8 cellular contexts compared by ENCODE assay signal in the genomic region with DNA sequence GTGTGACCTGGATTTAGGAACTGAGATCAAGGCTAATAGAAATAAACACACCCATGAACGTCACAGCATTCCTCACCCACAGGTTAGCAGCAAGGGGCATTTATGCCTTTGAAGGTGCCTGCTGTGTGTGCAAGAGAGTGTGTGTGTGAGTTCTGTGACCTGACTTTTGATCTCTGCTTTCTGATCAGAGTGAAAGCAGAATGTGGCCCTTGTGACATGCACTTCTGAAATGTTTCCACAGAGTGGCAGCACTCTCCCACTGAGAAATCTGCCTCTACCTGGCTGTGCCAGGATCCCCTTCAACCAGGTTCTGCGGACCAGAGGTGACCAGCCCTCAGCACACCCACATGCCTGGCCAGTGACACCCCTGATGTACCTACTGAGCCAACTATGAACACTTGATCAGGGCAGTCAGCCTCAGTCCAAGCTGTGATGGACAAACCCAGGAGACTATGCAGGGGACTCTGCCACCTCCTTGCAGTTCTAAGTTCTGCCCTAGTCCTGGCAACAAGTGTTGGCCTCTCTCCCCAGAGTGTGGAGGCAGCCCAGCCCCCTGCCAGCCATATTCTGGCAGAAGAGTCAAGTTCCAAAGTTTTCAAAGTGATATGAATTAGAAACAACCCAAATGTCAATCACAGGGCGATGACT. TPM values are rescaled to one million over a fixed set of nuclear protein-coding genes. Genes with fewer than 3 reads are reported as not detected.
A peak's percentile ranks its signal among the peaks of the same experiment; 100 is the strongest.
DNase-seq lines count a peak whose midpoint lies in the region; ATAC-seq and TF ChIP-seq lines count a peak whose summit lies in the region.

No MANE protein-coding gene starts in this region.

- H3K9me3 ChIP-seq in GM23248 (ENCODE audit: low read depth) (no peaks in the 10 kb centered on the region), cardiac muscle cell (ENCODE audit: low read depth) (no peaks in the 10 kb centered on the region), gastrocnemius medialis (no peaks in the 10 kb centered on the region)

- CTCF ChIA-PET in activated CD4-positive, alpha-beta T cell treated with anti-CD3 and anti-CD28 coated beads, Interleukin-2, amount 10 ng/mL, durations not matched to agents 7 days and 5 days (lab: Charles Lee), result interaction anchor here (1.5 kb wide), 2 partner anchors 9 to 11 kb away, joined by 3 to 6 read pairs; no protein-coding TSS in a partner anchor

- TF ChIP-seq POLR2A in NB4 (IDR thresholded peaks at IDR 0.05; ENCODE audit: extremely low read depth, insufficient read length) (no peak), gastrocnemius medialis (IDR thresholded peaks at IDR 0.05) (no peak)

- intact Hi-C loops in gastrocnemius medialis (cut with DNase I; ENCODE audit: low total_unique reads), result loop anchor here (1.0 to 10.0 kb wide), 2 partner anchors 189 to 331 kb away; no protein-coding TSS in a partner anchor

- H3K79me2 ChIP-seq in GM23248 (ENCODE audit: insufficient read depth), result no peaks in the 10 kb centered on the region

- peak; percentile 46 to 51 for ATAC-seq in gastrocnemius medialis
- no peak for ATAC-seq in activated CD4-positive, CD25-positive, alpha-beta regulatory T cell treated with anti-CD3 and anti-CD28 coated beads, Interleukin-2, amount 50 U/mL, for 24 hours

- H3K4me3 Mint-ChIP-seq in activated CD4-positive, alpha-beta T cell treated with anti-CD3 and anti-CD28 coated beads, Interleukin-2, amount 10 ng/mL, durations not matched to agents 7 days and 5 days, result no peak overlapping the region

- TF ChIP-seq CTCF in NB4 (IDR thresholded peaks at IDR 0.05; ENCODE audit: low read depth, low read length), result no peak
- TF ChIP-seq CTCF in cardiac muscle cell (IDR thresholded peaks at IDR 0.05; ENCODE audit: low read depth, low read length), result peak; percentile 49
- peak; percentile 63 to 80 (median 76) for TF ChIP-seq CTCF in gastrocnemius medialis (IDR thresholded peaks at IDR 0.05 in 4 of 5, conservative IDR thresholded peaks at IDR 0.05 in 1 of 5)

- H3K9me2 ChIP-seq in GM23248 (ENCODE audit: insufficient read depth), result no peaks in the 10 kb centered on the region

- WGBS in GM23248 (ENCODE audit: low coverage in 1 of 2, low lambda C conversion rate in 2 of 2, missing lambda C conversion rate in 2 of 2), 2 experiments, result 23 to 31% methylated on average over 3 of the region's 3 CpGs

- DNase-seq in NCI-H2081 (lab: John Stamatoyannopoulos, UW), result peak; percentile 38 to 43
- DNase-seq in NCI-H2081 treated with DMSO at 0.1 percent for 48 hours (lab: John Stamatoyannopoulos, UW), result no peak
- peak; percentile 36 for DNase-seq in GM23248
- peak; percentile 24 for DNase-seq in NB4 (ENCODE audit: low read depth)
- peak; percentile 58 for DNase-seq in activated CD4-positive, alpha-beta T cell treated with anti-CD3 and anti-CD28 coated beads, Interleukin-2, amount 10 ng/mL, durations not matched to agents 7 days and 5 days
- peak; percentile 21 to 57 for DNase-seq in cardiac muscle cell (ENCODE audit: low read depth in 1 of 2, low spot score in 1 of 2)
- peak in 1 of 2 donors; percentile 28 for DNase-seq in gastrocnemius medialis

- no peaks in the 10 kb centered on the region for H4K20me1 ChIP-seq in GM23248 (ENCODE audit: insufficient read depth)

- no peak overlapping the region for H3K27ac Mint-ChIP-seq in activated CD4-positive, alpha-beta T cell treated with anti-CD3 and anti-CD28 coated beads, Interleukin-2, amount 10 ng/mL, durations not matched to agents 7 days and 5 days

- H3K27me3 ChIP-seq in GM23248 (replicated peaks; ENCODE audit: insufficient read depth) (peaks cover 22% of the 10 kb centered on the region), cardiac muscle cell (no peaks in the 10 kb centered on the region), gastrocnemius medialis (no peaks in the 10 kb centered on the region)

- H3K27me3 Mint-ChIP-seq in activated CD4-positive, alpha-beta T cell treated with anti-CD3 and anti-CD28 coated beads, Interleukin-2, amount 10 ng/mL, durations not matched to agents 7 days and 5 days, result peaks cover 36% of the 10 kb centered on the region

- POLR2A ChIA-PET in activated CD4-positive, alpha-beta T cell treated with anti-CD3 and anti-CD28 coated beads, Interleukin-2, amount 10 ng/mL, durations not matched to agents 7 days and 5 days (lab: Charles Lee), result no interaction called here

- H3K36me3 ChIP-seq in GM23248 (ENCODE audit: low read depth) (no peaks in the 10 kb centered on the region), cardiac muscle cell (peaks cover 40% of the 10 kb centered on the region), gastrocnemius medialis (no peaks in the 10 kb centered on the region)

- no peak overlapping the region for H3K9ac ChIP-seq in GM23248

- H3K27ac ChIP-seq in GM23248 (no peak overlapping the region), cardiac muscle cell (no peak overlapping the region), gastrocnemius medialis (no peak overlapping the region)

- no peaks in the 10 kb centered on the region for H3K36me3 Mint-ChIP-seq in activated CD4-positive, alpha-beta T cell treated with anti-CD3 and anti-CD28 coated beads, Interleukin-2, amount 10 ng/mL, durations not matched to agents 7 days and 5 days (ENCODE audit: low read depth)

- H3K4me3 ChIP-seq in GM23248, result no peak overlapping the region
- H3K4me3 ChIP-seq in NB4 (ENCODE audit: low read depth, low read length), result no peak overlapping the region
- H3K4me3 ChIP-seq in cardiac muscle cell, result no peak overlapping the region
- H3K4me3 ChIP-seq in gastrocnemius medialis, result no peak overlapping the region

- H2AFZ ChIP-seq in GM23248, result no peak overlapping the region

- no peak overlapping the region for H3K4me2 ChIP-seq in GM23248 (ENCODE audit: unreplicated experiment)

- peaks cover 7% of the 10 kb centered on the region for H3K4me1 Mint-ChIP-seq in activated CD4-positive, alpha-beta T cell treated with anti-CD3 and anti-CD28 coated beads, Interleukin-2, amount 10 ng/mL, durations not matched to agents 7 days and 5 days

- H3F3A ChIP-seq in GM23248 (ENCODE audit: insufficient read depth), result no peaks in the 10 kb centered on the region

- no peaks in the 10 kb centered on the region for H3K4me1 ChIP-seq in GM23248 (ENCODE audit: insufficient read depth)
- peaks cover 4% of the 10 kb centered on the region for H3K4me1 ChIP-seq in cardiac muscle cell (ENCODE audit: low read depth)
- peaks cover 0 to 13% of the 10 kb centered on the region in 2 donors for H3K4me1 ChIP-seq in gastrocnemius medialis

- in situ Hi-C loops in GM23248 (cut with MboI), result loop anchor here (5.0 kb wide), 1 partner anchor 188 kb away; no protein-coding TSS in a partner anchor
- in situ Hi-C loops in gastrocnemius medialis (cut with MboI; ENCODE audit: low sequenced_read_pairs in 4 of 4), result loop anchor here in 2 of 4 donors (5.0 kb wide), 2 partner anchors 183 to 188 kb away; no protein-coding TSS in a partner anchor

- no peaks in the 10 kb centered on the region for H3K9me3 Mint-ChIP-seq in activated CD4-positive, alpha-beta T cell treated with anti-CD3 and anti-CD28 coated beads, Interleukin-2, amount 10 ng/mL, durations not matched to agents 7 days and 5 days

RNA-seq across cellular contexts. Expression of gene RXRG, which starts 41.0 kb away (rescaled TPM):
- total RNA-seq in GM23248 (2014; rRNA removed; shearing (Covaris generic)), result not detected in 2 replicates
- polyA plus RNA-seq in GM23248 (2016; fragmentation: Nextera tagmentation; extraction: Ambion mirVana) (0.09 TPM in 1 of 2 replicates, not detected in the other), cardiac muscle cell (296 and 429 TPM in 2 replicates)
- not detected for total RNA-seq in activated CD4-positive, alpha-beta T cell treated with anti-CD3 and anti-CD28 coated beads, Interleukin-2, amount 10 ng/mL, durations not matched to agents 7 days and 5 days
- total RNA-seq in cardiac muscle cell (247 and 285 TPM in 2 replicates), gastrocnemius medialis (10 to 100 TPM in 1 of 4 donors, 1 to 10 TPM in 3; 4.2 to 15.9 (median 6.0) TPM)

RNA-seq across cellular contexts. Expression of gene LMX1A, which starts 47.4 kb away (rescaled TPM):
- total RNA-seq in GM23248 (2014; rRNA removed; shearing (Covaris generic)), result not detected in 2 replicates
- polyA plus RNA-seq in GM23248 (2016; fragmentation: Nextera tagmentation; extraction: Ambion mirVana) (not detected in 2 replicates), cardiac muscle cell (not detected in 2 replicates)
- total RNA-seq in activated CD4-positive, alpha-beta T cell treated with anti-CD3 and anti-CD28 coated beads, Interleukin-2, amount 10 ng/mL, durations not matched to agents 7 days and 5 days, result not detected
- total RNA-seq in cardiac muscle cell (not detected in 2 replicates), gastrocnemius medialis (under 1 TPM in 1 of 4 donors, not detected in 3; 0.20 TPM)

Comparison
In these comparisons a context has a peak if more than half of its experiments do, and no peak if none do; other contexts are left out.
1. ATAC-seq: peak in gastrocnemius medialis (2 of 2); none in activated CD4-positive, CD25-positive, alpha-beta regulatory T cell treated with anti-CD3 and anti-CD28 coated beads, Interleukin-2, amount 50 U/mL, for 24 hours (0 of 2).
2. RNA of gene RXRG, which starts 41.0 kb away (total RNA-seq): 247 to 285 TPM in cardiac muscle cell; 4.2 to 15.9 TPM in gastrocnemius medialis, not detected in activated CD4-positive, alpha-beta T cell treated with anti-CD3 and anti-CD28 coated beads, Interleukin-2, amount 10 ng/mL, durations not matched to agents 7 days and 5 days and not detected in GM23248; every median in the first group is over 10 times any median in the second.